20 cellular contexts compared by ENCODE assay signal in genomic region chr9:105993051-105993854, GRCh38.
DNase-seq lines count a peak whose midpoint lies in the region; ATAC-seq and TF ChIP-seq lines count a peak whose summit lies in the region.
"Had no signal": no experiment of that assay in that cellular context is flagged by ENCODE, and none has a peak within 500 bp of the region (broad histone marks: within the 10 kb centered on the region; RNA-seq: fewer than 3 reads in every experiment).

No MANE protein-coding gene starts in this region.

- no peaks in the 10 kb centered on the region for H3K9me3 ChIP-seq in naive thymus-derived CD4-positive, alpha-beta T cell (ENCODE audit: control insufficient read depth in 2 of 3, low read length in 3 of 3)
- H3K9me3 ChIP-seq: HAP-1, sigmoid colon had no signal

- H3K27ac ChIP-seq in layer of hippocampus (ENCODE audit: low read depth, low read length): peak overlapping the region; percentile 82
- H3K27ac ChIP-seq in brain microvascular endothelial cell: no peak overlapping the region
- no peak overlapping the region for H3K27ac ChIP-seq in naive thymus-derived CD4-positive, alpha-beta T cell (ENCODE audit: low read depth, low read length)
- H3K27ac ChIP-seq: foreskin keratinocyte, sigmoid colon had no signal

- CTCF ChIA-PET in WTC11 (lab: Charles Lee): interaction anchor here (0.6 kb wide), 1 partner anchor 36 kb away, joined by 4 read pairs; no protein-coding TSS in a partner anchor
- CTCF ChIA-PET in naive thymus-derived CD4-positive, alpha-beta T cell (lab: Charles Lee): no interaction called here
- CTCF ChIA-PET in activated CD4-positive, alpha-beta memory T cell treated with anti-CD3 and anti-CD28 coated beads, Interleukin-2, amount 10 ng/mL, durations not matched to agents 7 days and 5 days (lab: Charles Lee): no interaction called here

- H3K4me3 Mint-ChIP-seq in WTC11: no peak overlapping the region
- no peak overlapping the region for H3K4me3 Mint-ChIP-seq in naive thymus-derived CD4-positive, alpha-beta T cell
- no peak overlapping the region for H3K4me3 Mint-ChIP-seq in activated CD4-positive, alpha-beta memory T cell treated with anti-CD3 and anti-CD28 coated beads, Interleukin-2, amount 10 ng/mL, durations not matched to agents 7 days and 5 days
- H3K4me3 Mint-ChIP-seq: activated CD4-positive, alpha-beta T cell treated with anti-CD3 and anti-CD28 coated beads, Interleukin-2, amount 10 ng/mL, durations not matched to agents 24 days and 14 days; CD4-positive, CD25-positive, alpha-beta regulatory T cell had no signal

- H3K9me3 Mint-ChIP-seq in WTC11: no peaks in the 10 kb centered on the region
- peaks cover 0 to 1% (median 0%) of the 10 kb centered on the region in 11 donors for H3K9me3 Mint-ChIP-seq in naive thymus-derived CD4-positive, alpha-beta T cell
- no peaks in the 10 kb centered on the region for H3K9me3 Mint-ChIP-seq in activated CD4-positive, alpha-beta memory T cell treated with anti-CD3 and anti-CD28 coated beads, Interleukin-2, amount 10 ng/mL, durations not matched to agents 7 days and 5 days
- H3K9me3 Mint-ChIP-seq: activated CD4-positive, alpha-beta T cell treated with anti-CD3 and anti-CD28 coated beads, Interleukin-2, amount 10 ng/mL, durations not matched to agents 24 days and 14 days had no signal

- H3K4me3 ChIP-seq in brain microvascular endothelial cell (ENCODE audit: low read depth, low read length): no peak overlapping the region
- H3K4me3 ChIP-seq in naive thymus-derived CD4-positive, alpha-beta T cell (ENCODE audit: low read length): no peak overlapping the region
- H3K4me3 ChIP-seq: GM12878, HAP-1, sigmoid colon had no signal

- in situ Hi-C loops in brain microvascular endothelial cell (cut with HindIII; ENCODE audit: low pct_ligation_motif_present, low sequenced_read_pairs): no loop called here

- POLR2A ChIA-PET in WTC11 (lab: Charles Lee): no interaction called here
- POLR2A ChIA-PET in naive thymus-derived CD4-positive, alpha-beta T cell (lab: Charles Lee): no interaction called here
- POLR2A ChIA-PET in activated CD4-positive, alpha-beta memory T cell treated with anti-CD3 and anti-CD28 coated beads, Interleukin-2, amount 10 ng/mL, durations not matched to agents 7 days and 5 days (lab: Charles Lee): no interaction called here

- ATAC-seq in WTC11: no peak
- ATAC-seq in naive thymus-derived CD4-positive, alpha-beta T cell: no peak
- ATAC-seq: foreskin keratinocyte, GM12878 had no signal

- H3K27ac Mint-ChIP-seq in WTC11: 0 out of 2 replicates have a peak overlapping the region, but pooled peaks have one; percentile 57
- H3K27ac Mint-ChIP-seq in naive thymus-derived CD4-positive, alpha-beta T cell: no peak overlapping the region
- H3K27ac Mint-ChIP-seq in activated CD4-positive, alpha-beta memory T cell treated with anti-CD3 and anti-CD28 coated beads, Interleukin-2, amount 10 ng/mL, durations not matched to agents 7 days and 5 days: no peak overlapping the region
- H3K27ac Mint-ChIP-seq: activated CD4-positive, alpha-beta T cell treated with anti-CD3 and anti-CD28 coated beads, Interleukin-2, amount 10 ng/mL, durations not matched to agents 24 days and 14 days; CD4-positive, CD25-positive, alpha-beta regulatory T cell had no signal

- DNase-seq in NCI-H146 (lab: John Stamatoyannopoulos, UW) (peak; percentile 1), NCI-H146 treated with DMSO at 0.1 percent for 48 hours (lab: John Stamatoyannopoulos, UW; ENCODE audit: unreplicated experiment) (no peak), WTC11 (ENCODE audit: low spot score) (no peak), superior temporal gyrus (ENCODE audit: extremely low spot score) (peak; percentile 81), brain microvascular endothelial cell (no peak)
- DNase-seq in naive thymus-derived CD4-positive, alpha-beta T cell: no peak
- no peak for DNase-seq in activated CD4-positive, alpha-beta memory T cell treated with anti-CD3 and anti-CD28 coated beads, Interleukin-2, amount 10 ng/mL, durations not matched to agents 7 days and 5 days
- DNase-seq: activated CD4-positive, alpha-beta T cell treated with anti-CD3 and anti-CD28 coated beads, Interleukin-2, amount 10 ng/mL, durations not matched to agents 24 days and 14 days; activated naive CD4-positive, alpha-beta T cell treated with anti-CD3 and anti-CD28 coated beads, Interleukin-2, amount 50 U/mL, for 16 hours; activated T-cell treated with anti-CD3 and anti-CD28 coated beads for 4 hours; CD4-positive, CD25-positive, alpha-beta regulatory T cell; EL; foreskin keratinocyte; NCI-H2081 treated with DMSO at 0.1 percent for 48 hours; sigmoid colon; stimulated activated CD4-positive, alpha-beta T cell treated with anti-CD3 and anti-CD28 coated beads, Interleukin-2, amount 100 ng/mL, for 48 hours; T1000 had no signal

- no peaks in the 10 kb centered on the region for H3K36me3 ChIP-seq in brain microvascular endothelial cell (replicated peaks)
- H3K36me3 ChIP-seq in naive thymus-derived CD4-positive, alpha-beta T cell (ENCODE audit: control insufficient read depth in 2 of 3, insufficient read depth in 3 of 3, low read length in 3 of 3): no peaks in the 10 kb centered on the region
- H3K36me3 ChIP-seq: HAP-1, sigmoid colon had no signal

- H3K27me3 ChIP-seq in layer of hippocampus (ENCODE audit: control insufficient read depth, insufficient read depth, low read length) (no peaks in the 10 kb centered on the region), brain microvascular endothelial cell (replicated peaks) (no peaks in the 10 kb centered on the region)
- H3K27me3 ChIP-seq in naive thymus-derived CD4-positive, alpha-beta T cell (ENCODE audit: control insufficient read depth in 2 of 2, insufficient read depth in 2 of 2, low read length in 2 of 2): no peaks in the 10 kb centered on the region
- H3K27me3 ChIP-seq: foreskin keratinocyte, sigmoid colon had no signal

- no peaks in the 10 kb centered on the region for H3K36me3 Mint-ChIP-seq in WTC11
- no peaks in the 10 kb centered on the region for H3K36me3 Mint-ChIP-seq in naive thymus-derived CD4-positive, alpha-beta T cell
- H3K36me3 Mint-ChIP-seq in activated CD4-positive, alpha-beta memory T cell treated with anti-CD3 and anti-CD28 coated beads, Interleukin-2, amount 10 ng/mL, durations not matched to agents 7 days and 5 days (ENCODE audit: low read depth): no peaks in the 10 kb centered on the region
- H3K36me3 Mint-ChIP-seq: CD4-positive, CD25-positive, alpha-beta regulatory T cell had no signal

- peaks cover 33% of the 10 kb centered on the region for H3K4me1 Mint-ChIP-seq in WTC11
- H3K4me1 Mint-ChIP-seq in naive thymus-derived CD4-positive, alpha-beta T cell: no peaks in the 10 kb centered on the region
- no peaks in the 10 kb centered on the region for H3K4me1 Mint-ChIP-seq in activated CD4-positive, alpha-beta memory T cell treated with anti-CD3 and anti-CD28 coated beads, Interleukin-2, amount 10 ng/mL, durations not matched to agents 7 days and 5 days
- H3K4me1 Mint-ChIP-seq: activated CD4-positive, alpha-beta T cell treated with anti-CD3 and anti-CD28 coated beads, Interleukin-2, amount 10 ng/mL, durations not matched to agents 24 days and 14 days; CD4-positive, CD25-positive, alpha-beta regulatory T cell had no signal

- no peaks in the 10 kb centered on the region for H3K27me3 Mint-ChIP-seq in WTC11 (ENCODE audit: low read depth)
- H3K27me3 Mint-ChIP-seq in naive thymus-derived CD4-positive, alpha-beta T cell: peaks cover 0 to 3% (median 0%) of the 10 kb centered on the region in 5 donors
- no peaks in the 10 kb centered on the region for H3K27me3 Mint-ChIP-seq in activated CD4-positive, alpha-beta memory T cell treated with anti-CD3 and anti-CD28 coated beads, Interleukin-2, amount 10 ng/mL, durations not matched to agents 7 days and 5 days
- H3K27me3 Mint-ChIP-seq: activated CD4-positive, alpha-beta T cell treated with anti-CD3 and anti-CD28 coated beads, Interleukin-2, amount 10 ng/mL, durations not matched to agents 24 days and 14 days; CD4-positive, CD25-positive, alpha-beta regulatory T cell had no signal

- no peaks in the 10 kb centered on the region for H3K4me1 ChIP-seq in naive thymus-derived CD4-positive, alpha-beta T cell (ENCODE audit: control insufficient read depth in 2 of 2, insufficient read depth in 2 of 2, low read length in 2 of 2)
- H3K4me1 ChIP-seq: foreskin keratinocyte, HAP-1, sigmoid colon had no signal

- intact Hi-C loops in naive thymus-derived CD4-positive, alpha-beta T cell (cut with micrococcal nuclease): no loop called here

- TF ChIP-seq CTCF in WTC11 (IDR thresholded peaks at IDR 0.05): no peak
- no peak for TF ChIP-seq CTCF in brain microvascular endothelial cell (IDR thresholded peaks at IDR 0.05; ENCODE audit: low read depth, low read length, missing control alignments)

TF ChIP-seq in WTC11, 78 proteins besides CTCF, POLR2A, EP300 and RAD21 (continues in another document):
- no peak for TF ChIP-seq MXD4 (CRISPR knock-in tag; IDR thresholded peaks at IDR 0.05; ENCODE audit: borderline replicate concordance)
- TF ChIP-seq GABPB1 (CRISPR knock-in tag; IDR thresholded peaks at IDR 0.05): no peak
- TF ChIP-seq HMGA2 (CRISPR knock-in tag; IDR thresholded peaks at IDR 0.05): no peak
- TF ChIP-seq, protein P1, sequence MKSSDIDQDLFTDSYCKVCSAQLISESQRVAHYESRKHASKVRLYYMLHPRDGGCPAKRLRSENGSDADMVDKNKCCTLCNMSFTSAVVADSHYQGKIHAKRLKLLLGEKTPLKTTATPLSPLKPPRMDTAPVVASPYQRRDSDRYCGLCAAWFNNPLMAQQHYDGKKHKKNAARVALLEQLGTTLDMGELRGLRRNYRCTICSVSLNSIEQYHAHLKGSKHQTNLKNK (CRISPR knock-in tag; IDR thresholded peaks at IDR 0.05): no peak
- TF ChIP-seq, protein P2, sequence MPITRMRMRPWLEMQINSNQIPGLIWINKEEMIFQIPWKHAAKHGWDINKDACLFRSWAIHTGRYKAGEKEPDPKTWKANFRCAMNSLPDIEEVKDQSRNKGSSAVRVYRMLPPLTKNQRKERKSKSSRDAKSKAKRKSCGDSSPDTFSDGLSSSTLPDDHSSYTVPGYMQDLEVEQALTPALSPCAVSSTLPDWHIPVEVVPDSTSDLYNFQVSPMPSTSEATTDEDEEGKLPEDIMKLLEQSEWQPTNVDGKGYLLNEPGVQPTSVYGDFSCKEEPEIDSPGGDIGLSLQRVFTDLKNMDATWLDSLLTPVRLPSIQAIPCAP (CRISPR knock-in tag; IDR thresholded peaks at IDR 0.05): no peak
- TF ChIP-seq RELA (CRISPR knock-in tag; IDR thresholded peaks at IDR 0.05; ENCODE audit: borderline replicate concordance): no peak

Comparison
In these comparisons a context has a peak if more than half of its experiments do, and no peak if none do; other contexts are left out.
1. DNase-seq: peak in NCI-H146 (single experiment) and superior temporal gyrus (single experiment); none in NCI-H146 treated with DMSO at 0.1 percent for 48 hours (single experiment), WTC11 (single experiment), brain microvascular endothelial cell (single experiment), naive thymus-derived CD4-positive, alpha-beta T cell (0 of 9) and activated CD4-positive, alpha-beta memory T cell treated with anti-CD3 and anti-CD28 coated beads, Interleukin-2, amount 10 ng/mL, durations not matched to agents 7 days and 5 days (single experiment).